In the genomic region with DNA sequence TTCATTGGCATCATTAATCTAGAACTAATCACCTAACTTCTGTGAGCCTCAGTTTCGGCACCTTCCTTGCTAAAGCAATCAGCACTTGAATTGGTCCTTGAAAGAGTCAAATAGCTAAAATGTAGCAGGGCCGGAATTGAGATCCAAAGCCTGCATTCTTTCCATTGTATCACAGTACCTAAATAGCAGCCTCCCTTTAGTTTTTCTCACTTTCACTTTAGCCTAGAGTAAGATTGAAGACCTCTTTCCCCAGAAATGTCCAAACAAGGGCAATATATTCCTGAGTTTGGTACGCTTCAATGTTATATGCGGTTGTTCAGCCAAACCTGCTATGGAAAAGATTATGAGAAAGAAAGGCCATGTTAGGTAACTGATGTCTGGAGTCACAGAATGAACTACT, we compare ENCODE assay signal across 20 cellular contexts.
DNase-seq lines count a peak whose midpoint lies in the region; ATAC-seq, FAIRE-seq and TF ChIP-seq lines count a peak whose summit lies in the region.
"Had no signal": no experiment of that assay in that cellular context is flagged by ENCODE, and none has a peak within 500 bp of the region (broad histone marks: within the 10 kb centered on the region; RNA-seq: fewer than 3 reads in every experiment).

No MANE protein-coding gene starts in this region.

- intact Hi-C loops in stomach (cut with DNase I; ENCODE audit: low total_unique reads): no loop called here

- TF ChIP-seq POLR2A in stomach (IDR thresholded peaks at IDR 0.05): no peak

- no peaks in the 10 kb centered on the region for H3F3A ChIP-seq in GM23338 (replicated peaks; ENCODE audit: low read depth)

- peak overlapping the region; percentile 68 for H3K27ac ChIP-seq in GM23338 (ENCODE audit: low read depth)
- peak overlapping the region; percentile 70 to 83 for H3K27ac ChIP-seq in coronary artery
- H3K27ac ChIP-seq in muscle layer of duodenum (ENCODE audit: low read length): peak overlapping the region; percentile 68
- H3K27ac ChIP-seq in stomach: peak overlapping the region in 4 of 5 donors; percentile 3 to 50 (median 38)
- H3K27ac ChIP-seq in effector memory CD4-positive, alpha-beta T cell (ENCODE audit: insufficient read depth, low read length, poor library complexity, severe bottlenecking): no peak overlapping the region
- H3K27ac ChIP-seq: HL-60 had no signal

- no peak overlapping the region for H3K4me2 ChIP-seq in GM23338

- TF ChIP-seq EP300 in stomach (IDR thresholded peaks at IDR 0.05): no peak

- 0 out of 2 replicates have a peak, but pooled peaks cover 8% of the 10 kb centered on the region for H4K20me1 ChIP-seq in GM23338 (replicated peaks; ENCODE audit: insufficient read depth)

- H3K36me3 ChIP-seq in GM23338 (ENCODE audit: insufficient read depth) (peaks cover 41% of the 10 kb centered on the region), muscle layer of duodenum (ENCODE audit: control insufficient read depth in 1 of 2, insufficient read depth in 2 of 2, low read length in 2 of 2) (peaks cover 37 to 42% of the 10 kb centered on the region in 2 donors), stomach (peaks cover 40 to 100% (median 97%) of the 10 kb centered on the region in 4 donors)
- H3K36me3 ChIP-seq in effector memory CD4-positive, alpha-beta T cell (ENCODE audit: control insufficient read depth, insufficient read depth, low read length): peaks cover 62% of the 10 kb centered on the region

- no peaks in the 10 kb centered on the region for H3K9me3 Mint-ChIP-seq in GM23338
- H3K9me3 Mint-ChIP-seq: CD14-positive monocyte had no signal

- no peak for FAIRE-seq in RCC 7860 (lab: Jason Lieb, UNC)
- FAIRE-seq: GM12878, GM18507, K562 had no signal

- H3K79me2 ChIP-seq in GM23338 (replicated peaks; ENCODE audit: insufficient read depth): no peaks in the 10 kb centered on the region

- WGBS in stomach, 5 donors: 79 to 92% (median 84%) methylated on average over 4 of the region's 4 CpGs

- H3K4me3 ChIP-seq in GM23338 (no peak overlapping the region), coronary artery (no peak overlapping the region), muscle layer of duodenum (ENCODE audit: low read depth in 1 of 2, low read length in 2 of 2) (no peak overlapping the region), stomach (no peak overlapping the region)
- H3K4me3 ChIP-seq in effector memory CD4-positive, alpha-beta T cell (ENCODE audit: insufficient read depth, low read depth, low read length, poor library complexity, severe bottlenecking): no peak overlapping the region
- H3K4me3 ChIP-seq: GM12878, K562 had no signal

- no peak overlapping the region for H2AFZ ChIP-seq in GM23338

- H3K4me3 Mint-ChIP-seq in GM23338: no peak overlapping the region
- H3K4me3 Mint-ChIP-seq: CD14-positive monocyte had no signal

- no peaks in the 10 kb centered on the region for H3K4me1 Mint-ChIP-seq in GM23338
- H3K4me1 Mint-ChIP-seq: CD14-positive monocyte had no signal

- peaks cover 69% of the 10 kb centered on the region for H3K36me3 Mint-ChIP-seq in GM23338 (ENCODE audit: low read depth)

- TF ChIP-seq CTCF in GM23338 (conservative IDR thresholded peaks at IDR 0.05; ENCODE audit: low read depth in 2 of 2) (no peak), coronary artery (IDR thresholded peaks at IDR 0.05) (no peak), stomach (IDR thresholded peaks at IDR 0.05) (no peak), GM20000 (IDR thresholded peaks at IDR 0.05; ENCODE audit: extremely low read depth, missing control alignments) (no peak)

- H3K9me2 ChIP-seq in GM23338 (ENCODE audit: insufficient read depth): no peaks in the 10 kb centered on the region

- H3K4me1 ChIP-seq in GM23338 (ENCODE audit: insufficient read depth) (no peaks in the 10 kb centered on the region), muscle layer of duodenum (ENCODE audit: control insufficient read depth in 1 of 2, insufficient read depth in 2 of 2, low read length in 2 of 2) (no peaks in the 10 kb centered on the region), stomach (peaks cover 0 to 9% (median 0%) of the 10 kb centered on the region in 4 donors)
- H3K4me1 ChIP-seq in effector memory CD4-positive, alpha-beta T cell (ENCODE audit: control insufficient read depth, insufficient read depth, low read length, poor library complexity, severe bottlenecking): no peaks in the 10 kb centered on the region

- peak; percentile 36 for DNase-seq in GM23338 (ENCODE audit: low spot score)
- no peak for DNase-seq in coronary artery (ENCODE audit: low spot score)
- DNase-seq in stomach: no peak
- DNase-seq in RCC 7860 (ENCODE audit: low spot score): no peak
- no peak for DNase-seq in GM20000 (ENCODE audit: low spot score)
- no peak for DNase-seq in GOT3 (lab: John Stamatoyannopoulos, UW)
- no peak for DNase-seq in effector memory CD4-positive, alpha-beta T cell
- DNase-seq: DMS53, NCI-H1092 treated with DMSO at 0.1 percent for 48 hours, NCI-H187, NCI-H446 treated with DMSO at 0.1 percent for 48 hours, NCI-H82 had no signal

- H3K27me3 ChIP-seq in GM23338 (ENCODE audit: insufficient read depth) (no peaks in the 10 kb centered on the region), muscle layer of duodenum (ENCODE audit: low read depth, low read length) (no peaks in the 10 kb centered on the region), stomach (no peaks in the 10 kb centered on the region)
- no peaks in the 10 kb centered on the region for H3K27me3 ChIP-seq in effector memory CD4-positive, alpha-beta T cell (replicated peaks; ENCODE audit: control insufficient read depth, insufficient read depth, low read length, poor library complexity, severe bottlenecking)

- H3K27ac Mint-ChIP-seq in GM23338: peak overlapping the region; percentile 42; the same call in 1 of the 2 replicates
- H3K27ac Mint-ChIP-seq: CD14-positive monocyte had no signal

- peaks cover 8% of the 10 kb centered on the region for H3K27me3 Mint-ChIP-seq in GM23338 (ENCODE audit: insufficient read depth, low read depth, poor library complexity)

- no peaks in the 10 kb centered on the region for H3K9me3 ChIP-seq in muscle layer of duodenum (ENCODE audit: control insufficient read depth in 1 of 2, low read length in 2 of 2)
- no peaks in the 10 kb centered on the region for H3K9me3 ChIP-seq in stomach
- no peaks in the 10 kb centered on the region for H3K9me3 ChIP-seq in effector memory CD4-positive, alpha-beta T cell (ENCODE audit: control insufficient read depth, low read length)

- peak; percentile 53; the same call in 2 of the 3 replicates for ATAC-seq in GM23338
- ATAC-seq: GM12878, HCT116, K562, Right ventricle myocardium inferior had no signal

TF ChIP-seq in GM23338, 12 proteins besides CTCF, POLR2A, EP300 and RAD21 (continues in another document):
- TF ChIP-seq STAT1 (IDR thresholded peaks at IDR 0.05; ENCODE audit: unreplicated experiment): no peak
- TF ChIP-seq EZH2phosphoT487 (IDR thresholded peaks at IDR 0.05; ENCODE audit: unreplicated experiment): no peak
- no peak for TF ChIP-seq NANOG (IDR thresholded peaks at IDR 0.05; ENCODE audit: borderline replicate concordance)
- TF ChIP-seq EZH2 (IDR thresholded peaks at IDR 0.05; ENCODE audit: low read depth, unreplicated experiment): no peak
- no peak for TF ChIP-seq POLR2AphosphoS5 (IDR thresholded peaks at IDR 0.05; ENCODE audit: low read depth)
- no peak for TF ChIP-seq ZNF331 (CRISPR knock-in tag; IDR thresholded peaks at IDR 0.05; ENCODE audit: low read depth)
- no peak for TF ChIP-seq ZNF114 (CRISPR knock-in tag; IDR thresholded peaks at IDR 0.05)
